ENCODE assay signal across 1 cellular context in genomic region chr19:2207991-2208860, GRCh38.
A peak's percentile ranks its signal among the peaks of the same experiment; 100 is the strongest.
TF ChIP-seq lines count a peak whose summit lies in the region.

No MANE protein-coding gene starts in this region.

TF ChIP-seq in K562, 482 proteins besides CTCF, POLR2A, EP300 and RAD21:
- TF ChIP-seq BHLHE40 (IDR thresholded peaks at IDR 0.05; ENCODE audit: low read length) (peak; percentile 83), POLR2G (IDR thresholded peaks at IDR 0.05; ENCODE audit: low read depth, low read length) (peak; percentile 59; the same call in 1 of the 2 replicates), RBM22 (IDR thresholded peaks at IDR 0.05; ENCODE audit: low read depth, low read length, poor library complexity, severe bottlenecking) (peak; percentile 57), SMAD3 (CRISPR knock-in tag; conservative IDR thresholded peaks at IDR 0.05) (no peak), CREM (IDR thresholded peaks at IDR 0.05; ENCODE audit: low read depth) (peak; percentile 10; the same call in 1 of the 2 replicates), CBFA2T3 (IDR thresholded peaks at IDR 0.05) (0 out of 2 replicates have a peak, but pooled peaks have one; percentile 8), TFAP4 (CRISPR knock-in tag; IDR thresholded peaks at IDR 0.05; ENCODE audit: borderline replicate concordance) (peak; percentile 69; the same call in 1 of the 2 replicates), ZNF347 (CRISPR knock-in tag; IDR thresholded peaks at IDR 0.05; ENCODE audit: low read depth) (no peak)
